ENCODE assay signal across 1 cellular context in genomic region chr3:95134693-95135375, GRCh38.
TF ChIP-seq lines count a peak whose summit lies in the region.

No MANE protein-coding gene starts in this region.

TF ChIP-seq in GM23338, 12 proteins besides CTCF, POLR2A, EP300 and RAD21 (continued from another document):
- TF ChIP-seq, protein P1, sequence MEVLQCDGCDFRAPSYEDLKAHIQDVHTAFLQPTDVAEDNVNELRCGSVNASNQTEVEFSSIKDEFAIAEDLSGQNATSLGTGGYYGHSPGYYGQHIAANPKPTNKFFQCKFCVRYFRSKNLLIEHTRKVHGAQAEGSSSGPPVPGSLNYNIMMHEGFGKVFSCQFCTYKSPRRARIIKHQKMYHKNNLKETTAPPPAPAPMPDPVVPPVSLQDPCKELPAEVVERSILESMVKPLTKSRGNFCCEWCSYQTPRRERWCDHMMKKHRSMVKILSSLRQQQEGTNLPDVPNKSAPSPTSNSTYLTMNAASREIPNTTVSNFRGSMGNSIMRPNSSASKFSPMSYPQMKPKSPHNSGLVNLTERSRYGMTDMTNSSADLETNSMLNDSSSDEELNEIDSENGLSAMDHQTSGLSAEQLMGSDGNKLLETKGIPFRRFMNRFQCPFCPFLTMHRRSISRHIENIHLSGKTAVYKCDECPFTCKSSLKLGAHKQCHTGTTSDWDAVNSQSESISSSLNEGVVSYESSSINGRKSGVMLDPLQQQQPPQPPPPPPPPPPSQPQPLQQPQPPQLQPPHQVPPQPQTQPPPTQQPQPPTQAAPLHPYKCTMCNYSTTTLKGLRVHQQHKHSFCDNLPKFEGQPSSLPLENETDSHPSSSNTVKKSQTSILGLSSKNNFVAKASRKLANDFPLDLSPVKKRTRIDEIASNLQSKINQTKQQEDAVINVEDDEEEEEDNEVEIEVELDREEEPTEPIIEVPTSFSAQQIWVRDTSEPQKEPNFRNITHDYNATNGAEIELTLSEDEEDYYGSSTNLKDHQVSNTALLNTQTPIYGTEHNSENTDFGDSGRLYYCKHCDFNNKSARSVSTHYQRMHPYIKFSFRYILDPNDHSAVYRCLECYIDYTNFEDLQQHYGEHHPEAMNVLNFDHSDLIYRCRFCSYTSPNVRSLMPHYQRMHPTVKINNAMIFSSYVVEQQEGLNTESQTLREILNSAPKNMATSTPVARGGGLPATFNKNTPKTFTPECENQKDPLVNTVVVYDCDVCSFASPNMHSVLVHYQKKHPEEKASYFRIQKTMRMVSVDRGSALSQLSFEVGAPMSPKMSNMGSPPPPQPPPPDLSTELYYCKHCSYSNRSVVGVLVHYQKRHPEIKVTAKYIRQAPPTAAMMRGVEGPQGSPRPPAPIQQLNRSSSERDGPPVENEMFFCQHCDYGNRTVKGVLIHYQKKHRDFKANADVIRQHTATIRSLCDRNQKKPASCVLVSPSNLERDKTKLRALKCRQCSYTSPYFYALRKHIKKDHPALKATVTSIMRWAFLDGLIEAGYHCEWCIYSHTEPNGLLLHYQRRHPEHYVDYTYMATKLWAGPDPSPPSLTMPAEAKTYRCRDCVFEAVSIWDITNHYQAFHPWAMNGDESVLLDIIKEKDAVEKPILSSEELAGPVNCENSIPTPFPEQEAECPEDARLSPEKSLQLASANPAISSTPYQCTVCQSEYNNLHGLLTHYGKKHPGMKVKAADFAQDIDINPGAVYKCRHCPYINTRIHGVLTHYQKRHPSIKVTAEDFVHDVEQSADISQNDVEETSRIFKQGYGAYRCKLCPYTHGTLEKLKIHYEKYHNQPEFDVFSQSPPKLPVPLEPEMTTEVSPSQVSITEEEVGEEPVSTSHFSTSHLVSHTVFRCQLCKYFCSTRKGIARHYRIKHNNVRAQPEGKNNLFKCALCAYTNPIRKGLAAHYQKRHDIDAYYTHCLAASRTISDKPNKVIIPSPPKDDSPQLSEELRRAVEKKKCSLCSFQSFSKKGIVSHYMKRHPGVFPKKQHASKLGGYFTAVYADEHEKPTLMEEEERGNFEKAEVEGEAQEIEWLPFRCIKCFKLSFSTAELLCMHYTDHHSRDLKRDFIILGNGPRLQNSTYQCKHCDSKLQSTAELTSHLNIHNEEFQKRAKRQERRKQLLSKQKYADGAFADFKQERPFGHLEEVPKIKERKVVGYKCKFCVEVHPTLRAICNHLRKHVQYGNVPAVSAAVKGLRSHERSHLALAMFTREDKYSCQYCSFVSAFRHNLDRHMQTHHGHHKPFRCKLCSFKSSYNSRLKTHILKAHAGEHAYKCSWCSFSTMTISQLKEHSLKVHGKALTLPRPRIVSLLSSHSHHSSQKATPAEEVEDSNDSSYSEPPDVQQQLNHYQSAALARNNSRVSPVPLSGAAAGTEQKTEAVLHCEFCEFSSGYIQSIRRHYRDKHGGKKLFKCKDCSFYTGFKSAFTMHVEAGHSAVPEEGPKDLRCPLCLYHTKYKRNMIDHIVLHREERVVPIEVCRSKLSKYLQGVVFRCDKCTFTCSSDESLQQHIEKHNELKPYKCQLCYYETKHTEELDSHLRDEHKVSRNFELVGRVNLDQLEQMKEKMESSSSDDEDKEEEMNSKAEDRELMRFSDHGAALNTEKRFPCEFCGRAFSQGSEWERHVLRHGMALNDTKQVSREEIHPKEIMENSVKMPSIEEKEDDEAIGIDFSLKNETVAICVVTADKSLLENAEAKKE (CRISPR knock-in tag; IDR thresholded peaks at IDR 0.05), result no peak
- TF ChIP-seq NANOG (IDR thresholded peaks at IDR 0.05; ENCODE audit: borderline replicate concordance) (no peak), REST (IDR thresholded peaks at IDR 0.05; ENCODE audit: unreplicated experiment) (no peak), ZNF114 (CRISPR knock-in tag; IDR thresholded peaks at IDR 0.05) (no peak), JUNB (IDR thresholded peaks at IDR 0.05; ENCODE audit: unreplicated experiment) (no peak), POLR2AphosphoS5 (IDR thresholded peaks at IDR 0.05; ENCODE audit: low read depth) (no peak), EZH2phosphoT487 (IDR thresholded peaks at IDR 0.05; ENCODE audit: unreplicated experiment) (no peak), EZH2 (IDR thresholded peaks at IDR 0.05; ENCODE audit: low read depth, unreplicated experiment) (no peak)
